Comparison of ENCODE assay signal across 19 cellular contexts in genomic region chr2:113206251-113206650, GRCh38. TPM values are rescaled to one million over a fixed set of nuclear protein-coding genes. Genes with fewer than 3 reads are reported as not detected.
DNase-seq lines count a peak whose midpoint lies in the region; ATAC-seq and TF ChIP-seq lines count a peak whose summit lies in the region.
"Had no signal": no experiment of that assay in that cellular context is flagged by ENCODE, and none has a peak within 500 bp of the region (broad histone marks: within the 10 kb centered on the region; RNA-seq: fewer than 3 reads in every experiment).

No MANE protein-coding gene starts in this region.

- no peaks in the 10 kb centered on the region for H3K36me3 ChIP-seq in breast epithelium
- no peaks in the 10 kb centered on the region for H3K36me3 ChIP-seq in thyroid gland

- ATAC-seq in GM19455 (IDR thresholded peaks at IDR 0.05; ENCODE audit: unreplicated experiment) (no peak), GM21576 (IDR thresholded peaks at IDR 0.05; ENCODE audit: unreplicated experiment) (no peak)

- H3K4me1 Mint-ChIP-seq in MCF 10A (ENCODE audit: insufficient read depth, unreplicated experiment) (peaks cover 33% of the 10 kb centered on the region), immature natural killer cell (peaks cover 25 to 26% of the 10 kb centered on the region in 2 donors)

- H3K27me3 ChIP-seq in breast epithelium = no peaks in the 10 kb centered on the region
- H3K27me3 ChIP-seq in thyroid gland = no peaks in the 10 kb centered on the region
- H3K27me3 ChIP-seq: testis had no signal

- intact Hi-C loops in MCF 10A (cut with micrococcal nuclease) = no loop called here
- intact Hi-C loops in breast epithelium (cut with DNase I; ENCODE audit: low total_unique reads) = loop anchor here (5.0 kb wide), 1 partner anchor 166 kb away; no protein-coding TSS in a partner anchor
- intact Hi-C loops in thyroid gland (cut with DNase I) = loop anchor here (10.0 kb wide), 1 partner anchor 169 kb away; no protein-coding TSS in a partner anchor

- WGBS in thyroid gland, 2 donors = 77 to 78% methylated on average over 6 of the region's 6 CpGs

- no peaks in the 10 kb centered on the region for H3K27me3 Mint-ChIP-seq in MCF 10A (ENCODE audit: insufficient read depth, unreplicated experiment)
- H3K27me3 Mint-ChIP-seq in immature natural killer cell (ENCODE audit: low read depth in 3 of 3) = peaks cover 1 to 4% (median 2%) of the 10 kb centered on the region in 3 donors

- H3K9me3 ChIP-seq in breast epithelium (no peaks in the 10 kb centered on the region), thyroid gland (no peaks in the 10 kb centered on the region)
- H3K9me3 ChIP-seq: testis had no signal

- no peak overlapping the region for H3K27ac ChIP-seq in breast epithelium
- peak overlapping the region; percentile 61 for H3K27ac ChIP-seq in RWPE1
- H3K27ac ChIP-seq in thyroid gland = peak overlapping the region in 2 of 3 donors; percentile 35 to 72
- H3K27ac ChIP-seq: testis had no signal

- H3K4me3 ChIP-seq in breast epithelium (no peak overlapping the region), thyroid gland (replicated peaks in 1 of 3) (no peak overlapping the region)
- H3K4me3 ChIP-seq: testis had no signal

- no peak for TF ChIP-seq POLR2A in breast epithelium (IDR thresholded peaks at IDR 0.05)
- no peak for TF ChIP-seq POLR2A in thyroid gland (IDR thresholded peaks at IDR 0.05)

- CTCF ChIA-PET in MCF 10A (lab: Yijun Ruan, JAX) (interaction anchor here (1.1 to 19.2 kb wide), 8 partner anchors 15 to 192 kb away, joined by 3 to 505 read pairs (median 52); no protein-coding TSS in a partner anchor), RWPE1 (lab: Yijun Ruan, JAX) (interaction anchor here (0.7 to 1.1 kb wide), 2 partner anchors 43 to 52 kb away, joined by 3 to 6 read pairs; no protein-coding TSS in a partner anchor)

- BruUV-seq in MCF 10A (replicated peaks; lab: Mats Ljungman, UMichigan) = no TSS peak

- H3K9me3 Mint-ChIP-seq in MCF 10A (ENCODE audit: unreplicated experiment) (no peaks in the 10 kb centered on the region), immature natural killer cell (no peaks in the 10 kb centered on the region)
- H3K9me3 Mint-ChIP-seq: endodermal cell, HFFc6, neural crest cell had no signal

- no peak for TF ChIP-seq CTCF in MCF 10A (IDR thresholded peaks at IDR 0.05; ENCODE audit: unreplicated experiment)
- no peak for TF ChIP-seq CTCF in breast epithelium (IDR thresholded peaks at IDR 0.05)
- TF ChIP-seq CTCF in RWPE1 (conservative IDR thresholded peaks at IDR 0.05; ENCODE audit: low read depth) = no peak
- no peak for TF ChIP-seq CTCF in thyroid gland (IDR thresholded peaks at IDR 0.05)

- H3K4me3 Mint-ChIP-seq in MCF 10A (ENCODE audit: unreplicated experiment) = no peak overlapping the region
- H3K4me3 Mint-ChIP-seq in immature natural killer cell = no peak overlapping the region
- H3K4me3 Mint-ChIP-seq: endodermal cell, HFFc6, neural crest cell had no signal

- no peaks in the 10 kb centered on the region for H3K4me1 ChIP-seq in breast epithelium
- peaks cover 50 to 75% of the 10 kb centered on the region in 2 donors for H3K4me1 ChIP-seq in thyroid gland

- DNase-seq in MCF 10A (ENCODE audit: unreplicated experiment) = no peak
- DNase-seq in breast epithelium (ENCODE audit: low spot score in 2 of 2) = no peak
- DNase-seq in RWPE1 (ENCODE audit: low spot score) = no peak
- no peak for DNase-seq in immature natural killer cell
- no peak for DNase-seq in thyroid gland
- DNase-seq in NCI-H526 (lab: John Stamatoyannopoulos, UW) = no peak
- DNase-seq: activated CD4-positive, alpha-beta T cell treated with anti-CD3 and anti-CD28 coated beads, Interleukin-2, amount 50 U/mL, for 48 hours; activated T-cell treated with anti-CD3 and anti-CD28 coated beads, Interleukin-2, amount 50 U/mL, for 48 hours; AML-193; endodermal cell; HFFc6; NCI-H1436; NCI-H2227 treated with DMSO at 0.1 percent for 48 hours; NK-92 treated with Interleukin-12 subunit alpha and Interleukin-12 subunit beta, amount 100 ng/mL, for 24 hours; stimulated activated CD4-positive, alpha-beta T cell treated with anti-CD3 and anti-CD28 coated beads, Interleukin-12 subunit alpha, Interleukin-12 subunit beta, amount 100 ng/mL, for 4 hours; testis had no signal

- H3K36me3 Mint-ChIP-seq in MCF 10A (ENCODE audit: insufficient read depth, unreplicated experiment) (peaks cover 4% of the 10 kb centered on the region), immature natural killer cell (peaks cover 0 to 3% (median 0%) of the 10 kb centered on the region in 3 donors)

- H3K27ac Mint-ChIP-seq in MCF 10A (ENCODE audit: low read depth, unreplicated experiment) (peak overlapping the region; percentile 50), immature natural killer cell (peak overlapping the region in 5 of 6 donors; percentile 12 to 78 (median 63))
- H3K27ac Mint-ChIP-seq: endodermal cell, HFFc6 had no signal

- POLR2A ChIA-PET in MCF 10A (lab: Yijun Ruan, JAX) = interaction anchor here (0.7 to 3.4 kb wide), 4 partner anchors 31 to 159 kb away, joined by 3 to 29 read pairs (median 4); no protein-coding TSS in a partner anchor
- POLR2A ChIA-PET in RWPE1 (lab: Yijun Ruan, JAX; ENCODE audit: low non-redundant PET) = no interaction called here

RNA-seq across cellular contexts. Expression of gene PSD4, which starts 32.5 kb away (rescaled TPM):
- total RNA-seq in MCF 10A (2022) (9.6 and 13.2 TPM in 2 replicates), breast epithelium (10 to 100 TPM in 2 of 3 donors, 1 to 10 TPM in 1; 4.3 to 61.2 (median 40.3) TPM), thyroid gland (100 to 1,000 TPM in 3 of 4 donors, 10 to 100 TPM in 1; 63.7 to 136 (median 111) TPM)
- 10 to 100 TPM; 17.0 to 72.3 (median 20.6) TPM for polyA plus RNA-seq in immature natural killer cell

Comparison
In these comparisons a context has a peak if more than half of its experiments do, and no peak if none do; other contexts are left out.
1. H3K27ac ChIP-seq: peak in RWPE1 (single experiment) and thyroid gland (2 of 3); none in breast epithelium (0 of 2).